19 cellular contexts compared by ENCODE assay signal in the genomic region with DNA sequence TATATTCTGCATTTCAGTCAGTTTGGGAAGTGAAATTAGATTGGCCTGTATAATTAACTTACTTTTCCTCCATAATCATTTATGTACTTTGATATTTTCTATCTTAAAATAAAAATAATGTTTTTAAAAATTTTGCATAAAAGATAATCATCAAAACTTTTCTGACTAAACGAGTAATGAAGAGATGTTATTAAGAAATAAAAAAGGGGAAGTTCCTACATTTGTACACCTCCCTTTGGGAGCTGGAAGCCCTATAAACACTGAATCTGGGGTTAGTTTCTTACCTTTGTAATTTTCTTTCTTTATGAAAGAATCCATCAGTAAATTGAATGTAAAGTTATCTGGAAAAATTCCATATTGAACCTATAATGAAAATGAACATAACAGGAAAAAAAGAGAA.
DNase-seq lines count a peak whose midpoint lies in the region; ATAC-seq and TF ChIP-seq lines count a peak whose summit lies in the region.
"Had no signal": no experiment of that assay in that cellular context is flagged by ENCODE, and none has a peak within 500 bp of the region (broad histone marks: within the 10 kb centered on the region; RNA-seq: fewer than 3 reads in every experiment).

No MANE protein-coding gene starts in this region.

- H3K27ac Mint-ChIP-seq in GM23338 = peak overlapping the region; percentile 96
- peak overlapping the region; percentile 24 to 59 for H3K27ac Mint-ChIP-seq in effector memory CD8-positive, alpha-beta T cell
- H3K27ac Mint-ChIP-seq in stimulated activated memory B cell treated with anti-CD40 and anti-IgM and Interleukin-4, amounts not matched to agents 10 μg/mL and 1 μg/mL and 100 μg/mL, for 72 hours = peak overlapping the region; percentile 24
- H3K27ac Mint-ChIP-seq: activated naive CD4-positive, alpha-beta T cell treated with anti-CD3 and anti-CD28 coated beads, Interleukin-2, amount 50 U/mL, for 72 hours had no signal

- POLR2A ChIA-PET in PC-9 (lab: Charles Lee; ENCODE audit: unreplicated experiment) = interaction anchor here (0.6 to 1.0 kb wide), 7 partner anchors 13 to 302 kb away, joined by 3 to 13 read pairs (median 4); no protein-coding TSS in a partner anchor

- intact Hi-C loops in PC-9 (cut with micrococcal nuclease; ENCODE audit: unreplicated experiment) (loop anchor here (1.0 to 2.0 kb wide), 4 partner anchors 15 to 55 kb away; no protein-coding TSS in a partner anchor), posterior vena cava (cut with DNase I) (no loop called here)

- H3K4me2 ChIP-seq in GM23338 = peak overlapping the region; percentile 10
- H3K4me2 ChIP-seq in PC-9 = peak overlapping the region; percentile 66

- no peak overlapping the region for H3K27ac ChIP-seq in GM23338 (ENCODE audit: low read depth)
- H3K27ac ChIP-seq in PC-9 = peak overlapping the region; percentile 99
- H3K27ac ChIP-seq: cardiac muscle cell, esophagus muscularis mucosa, lower lobe of right lung, prostate gland, SK-N-MC had no signal

- H2AFZ ChIP-seq in GM23338 (no peak overlapping the region), PC-9 (no peak overlapping the region)

- ATAC-seq in GM23338 = no peak
- ATAC-seq in effector memory CD8-positive, alpha-beta T cell (replicated peaks) = no peak
- ATAC-seq in stimulated activated memory B cell treated with anti-CD40 and anti-IgM and Interleukin-4, amounts not matched to agents 10 μg/mL and 1 μg/mL and 100 μg/mL, for 72 hours = no peak

- H4K20me1 ChIP-seq in GM23338 (replicated peaks; ENCODE audit: insufficient read depth) (no peaks in the 10 kb centered on the region), PC-9 (ENCODE audit: insufficient read depth) (no peaks in the 10 kb centered on the region)

- H3K36me3 ChIP-seq in GM23338 (ENCODE audit: insufficient read depth) (peaks cover 7% of the 10 kb centered on the region; the same call in 1 of the 2 replicates), PC-9 (ENCODE audit: low read depth) (peaks cover 48% of the 10 kb centered on the region)
- H3K36me3 ChIP-seq: prostate gland had no signal

- peaks cover 27% of the 10 kb centered on the region; the same call in 2 of the 3 replicates for H3K36me3 Mint-ChIP-seq in GM23338 (ENCODE audit: low read depth)
- H3K36me3 Mint-ChIP-seq in effector memory CD8-positive, alpha-beta T cell (ENCODE audit: insufficient read depth) = peaks cover 13% of the 10 kb centered on the region
- H3K36me3 Mint-ChIP-seq in stimulated activated memory B cell treated with anti-CD40 and anti-IgM and Interleukin-4, amounts not matched to agents 10 μg/mL and 1 μg/mL and 100 μg/mL, for 72 hours = peaks cover 48% of the 10 kb centered on the region

- no peak for TF ChIP-seq CTCF in GM23338 (conservative IDR thresholded peaks at IDR 0.05; ENCODE audit: low read depth in 2 of 2)
- TF ChIP-seq CTCF in PC-9 (conservative IDR thresholded peaks at IDR 0.05) = no peak

- no peak overlapping the region for H3K4me3 ChIP-seq in GM23338
- H3K4me3 ChIP-seq in PC-9 = peak overlapping the region; percentile 25; the same call in 1 of the 2 replicates
- H3K4me3 ChIP-seq: cardiac muscle cell, esophagus muscularis mucosa, lower lobe of right lung, prostate gland, SK-N-MC had no signal

- peaks cover 55% of the 10 kb centered on the region for H3K4me1 Mint-ChIP-seq in GM23338
- peaks cover 23 to 46% of the 10 kb centered on the region in 2 donors for H3K4me1 Mint-ChIP-seq in effector memory CD8-positive, alpha-beta T cell (ENCODE audit: low read depth in 2 of 2)
- H3K4me1 Mint-ChIP-seq in stimulated activated memory B cell treated with anti-CD40 and anti-IgM and Interleukin-4, amounts not matched to agents 10 μg/mL and 1 μg/mL and 100 μg/mL, for 72 hours = peaks cover 16% of the 10 kb centered on the region

- no peak overlapping the region for H3K4me3 Mint-ChIP-seq in GM23338
- peak overlapping the region; percentile 1 to 51 for H3K4me3 Mint-ChIP-seq in effector memory CD8-positive, alpha-beta T cell
- no peak overlapping the region for H3K4me3 Mint-ChIP-seq in stimulated activated memory B cell treated with anti-CD40 and anti-IgM and Interleukin-4, amounts not matched to agents 10 μg/mL and 1 μg/mL and 100 μg/mL, for 72 hours
- H3K4me3 Mint-ChIP-seq: naive B cell had no signal

- H3K27me3 ChIP-seq in GM23338 (ENCODE audit: insufficient read depth) (no peaks in the 10 kb centered on the region), PC-9 (ENCODE audit: insufficient read depth, low read depth) (no peaks in the 10 kb centered on the region)
- H3K27me3 ChIP-seq: cardiac muscle cell, esophagus muscularis mucosa had no signal

- BruUV-seq in PC-9 (replicated peaks; lab: Mats Ljungman, UMichigan) = no TSS peak

- 0 out of 2 replicates have a peak, but pooled peaks cover 1% of the 10 kb centered on the region for H3K79me2 ChIP-seq in GM23338 (replicated peaks; ENCODE audit: insufficient read depth)
- H3K79me2 ChIP-seq in PC-9 (ENCODE audit: low read depth) = peaks cover 8% of the 10 kb centered on the region; the same call in 1 of the 2 replicates

- peaks cover 37% of the 10 kb centered on the region for H3K4me1 ChIP-seq in GM23338 (ENCODE audit: insufficient read depth)
- H3K4me1 ChIP-seq in PC-9 (replicated peaks; ENCODE audit: insufficient read depth) = peaks cover 52% of the 10 kb centered on the region
- H3K4me1 ChIP-seq: prostate gland had no signal

- H3K9me2 ChIP-seq in GM23338 (ENCODE audit: insufficient read depth) (no peaks in the 10 kb centered on the region), PC-9 (ENCODE audit: insufficient read depth) (no peaks in the 10 kb centered on the region)

- CTCF ChIA-PET in PC-9 (lab: Charles Lee) = no interaction called here

- no peaks in the 10 kb centered on the region for H3K9me3 ChIP-seq in PC-9 (ENCODE audit: insufficient read depth, low read depth)
- H3K9me3 ChIP-seq: esophagus muscularis mucosa, lower lobe of right lung, prostate gland had no signal

- H3F3A ChIP-seq in GM23338 (replicated peaks; ENCODE audit: low read depth) (no peaks in the 10 kb centered on the region), PC-9 (ENCODE audit: insufficient read depth, low read depth) (peaks cover 27% of the 10 kb centered on the region)

- H3K9me3 Mint-ChIP-seq in GM23338 = no peaks in the 10 kb centered on the region
- no peaks in the 10 kb centered on the region for H3K9me3 Mint-ChIP-seq in effector memory CD8-positive, alpha-beta T cell
- H3K9me3 Mint-ChIP-seq in stimulated activated memory B cell treated with anti-CD40 and anti-IgM and Interleukin-4, amounts not matched to agents 10 μg/mL and 1 μg/mL and 100 μg/mL, for 72 hours = no peaks in the 10 kb centered on the region
- H3K9me3 Mint-ChIP-seq: activated naive CD4-positive, alpha-beta T cell treated with anti-CD3 and anti-CD28 coated beads, Interleukin-2, amount 50 U/mL, for 72 hours; naive B cell had no signal

- peaks cover 3% of the 10 kb centered on the region for H3K27me3 Mint-ChIP-seq in GM23338 (ENCODE audit: insufficient read depth, low read depth, poor library complexity)
- H3K27me3 Mint-ChIP-seq in effector memory CD8-positive, alpha-beta T cell = no peaks in the 10 kb centered on the region
- H3K27me3 Mint-ChIP-seq in stimulated activated memory B cell treated with anti-CD40 and anti-IgM and Interleukin-4, amounts not matched to agents 10 μg/mL and 1 μg/mL and 100 μg/mL, for 72 hours = no peaks in the 10 kb centered on the region
- H3K27me3 Mint-ChIP-seq: naive B cell had no signal

- DNase-seq in GM23338 (ENCODE audit: low spot score) = no peak
- DNase-seq in PC-9 = no peak
- no peak for DNase-seq in effector memory CD8-positive, alpha-beta T cell
- DNase-seq in posterior vena cava (ENCODE audit: low spot score) = no peak
- no peak for DNase-seq in NCI-H1105 treated with DMSO at 0.1 percent for 48 hours (lab: John Stamatoyannopoulos, UW)
- DNase-seq in Ammon's horn (ENCODE audit: low spot score) = no peak
- DNase-seq: C1 segment of cervical spinal cord, DMS153, lower lobe of right lung, naive B cell, NCI-H1092, NCI-H2107, NCI-H524 had no signal

TF ChIP-seq in GM23338, 12 proteins besides CTCF, POLR2A, EP300 and RAD21:
- TF ChIP-seq ZNF114 (CRISPR knock-in tag; IDR thresholded peaks at IDR 0.05) (no peak), ZNF331 (CRISPR knock-in tag; IDR thresholded peaks at IDR 0.05; ENCODE audit: low read depth) (no peak)
- TF ChIP-seq, protein P1, sequence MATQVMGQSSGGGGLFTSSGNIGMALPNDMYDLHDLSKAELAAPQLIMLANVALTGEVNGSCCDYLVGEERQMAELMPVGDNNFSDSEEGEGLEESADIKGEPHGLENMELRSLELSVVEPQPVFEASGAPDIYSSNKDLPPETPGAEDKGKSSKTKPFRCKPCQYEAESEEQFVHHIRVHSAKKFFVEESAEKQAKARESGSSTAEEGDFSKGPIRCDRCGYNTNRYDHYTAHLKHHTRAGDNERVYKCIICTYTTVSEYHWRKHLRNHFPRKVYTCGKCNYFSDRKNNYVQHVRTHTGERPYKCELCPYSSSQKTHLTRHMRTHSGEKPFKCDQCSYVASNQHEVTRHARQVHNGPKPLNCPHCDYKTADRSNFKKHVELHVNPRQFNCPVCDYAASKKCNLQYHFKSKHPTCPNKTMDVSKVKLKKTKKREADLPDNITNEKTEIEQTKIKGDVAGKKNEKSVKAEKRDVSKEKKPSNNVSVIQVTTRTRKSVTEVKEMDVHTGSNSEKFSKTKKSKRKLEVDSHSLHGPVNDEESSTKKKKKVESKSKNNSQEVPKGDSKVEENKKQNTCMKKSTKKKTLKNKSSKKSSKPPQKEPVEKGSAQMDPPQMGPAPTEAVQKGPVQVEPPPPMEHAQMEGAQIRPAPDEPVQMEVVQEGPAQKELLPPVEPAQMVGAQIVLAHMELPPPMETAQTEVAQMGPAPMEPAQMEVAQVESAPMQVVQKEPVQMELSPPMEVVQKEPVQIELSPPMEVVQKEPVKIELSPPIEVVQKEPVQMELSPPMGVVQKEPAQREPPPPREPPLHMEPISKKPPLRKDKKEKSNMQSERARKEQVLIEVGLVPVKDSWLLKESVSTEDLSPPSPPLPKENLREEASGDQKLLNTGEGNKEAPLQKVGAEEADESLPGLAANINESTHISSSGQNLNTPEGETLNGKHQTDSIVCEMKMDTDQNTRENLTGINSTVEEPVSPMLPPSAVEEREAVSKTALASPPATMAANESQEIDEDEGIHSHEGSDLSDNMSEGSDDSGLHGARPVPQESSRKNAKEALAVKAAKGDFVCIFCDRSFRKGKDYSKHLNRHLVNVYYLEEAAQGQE (IDR thresholded peaks at IDR 0.05; ENCODE audit: unreplicated experiment) = no peak

Comparison
In these comparisons a context has a peak if more than half of its experiments do, and no peak if none do; other contexts are left out.
1. H3K27ac Mint-ChIP-seq: peak in every context shown above with its lines; median percentile 96 in GM23338; 42 in effector memory CD8-positive, alpha-beta T cell; 24 in stimulated activated memory B cell treated with anti-CD40 and anti-IgM and Interleukin-4, amounts not matched to agents 10 μg/mL and 1 μg/mL and 100 μg/mL, for 72 hours.
2. H3K4me3 Mint-ChIP-seq: peak in effector memory CD8-positive, alpha-beta T cell (2 of 2); none in GM23338 (single experiment) and stimulated activated memory B cell treated with anti-CD40 and anti-IgM and Interleukin-4, amounts not matched to agents 10 μg/mL and 1 μg/mL and 100 μg/mL, for 72 hours (single experiment).